Comparison of ENCODE assay signal across 35 cellular contexts in genomic region chr1:109819365-109819764, GRCh38. TPM values are rescaled to one million over a fixed set of nuclear protein-coding genes. Genes with fewer than 3 reads are reported as not detected.
A peak's percentile ranks its signal among the peaks of the same experiment; 100 is the strongest.
DNase-seq lines count a peak whose midpoint lies in the region; ATAC-seq and TF ChIP-seq lines count a peak whose summit lies in the region.
"Had no signal": no experiment of that assay in that cellular context is flagged by ENCODE, and none has a peak within 500 bp of the region (broad histone marks: within the 10 kb centered on the region; RNA-seq: fewer than 3 reads in every experiment).

No MANE protein-coding gene starts in this region.

- peaks cover 22 to 29% of the 10 kb centered on the region in 2 donors for H3K4me1 Mint-ChIP-seq in effector memory CD8-positive, alpha-beta T cell (ENCODE audit: low read depth in 2 of 2)
- peaks cover 8% of the 10 kb centered on the region for H3K4me1 Mint-ChIP-seq in progenitor cell of endocrine pancreas (ENCODE audit: low read depth)

- H3K4me3 ChIP-seq in BLaER1 treated with 17β-estradiol and CSF1 and Interleukin-3, amounts not matched to agents 10 nM and 100 nM: no peak overlapping the region
- H3K4me3 ChIP-seq in HL-60 (replicated peaks; ENCODE audit: insufficient read depth, low read length): no peak overlapping the region
- H3K4me3 ChIP-seq: hepatocyte, lower lobe of right lung, ovary, PC-9, testis had no signal

- H3K27ac ChIP-seq in BLaER1 treated with 17β-estradiol and CSF1 and Interleukin-3, amounts not matched to agents 10 nM and 100 nM: peak overlapping the region in 10 of 11 experiments; percentile 90 to 100 (median 98); a peak in 21 of 22 replicates
- peak overlapping the region; percentile 10 for H3K27ac ChIP-seq in HL-60 (replicated peaks)
- H3K27ac ChIP-seq: brain microvascular endothelial cell, epithelial cell of prostate, hepatocyte, ovary, PC-9 had no signal

- peak overlapping the region; percentile 76 to 93 (median 87) for H3K4me2 ChIP-seq in BLaER1 treated with 17β-estradiol and CSF1 and Interleukin-3, amounts not matched to agents 10 nM and 100 nM
- H3K4me2 ChIP-seq: hepatocyte, PC-9 had no signal

- H3K9ac ChIP-seq in BLaER1 treated with 17β-estradiol and CSF1 and Interleukin-3, amounts not matched to agents 10 nM and 100 nM: peak overlapping the region in 10 of 11 experiments; percentile 53 to 94 (median 86); a peak in 19 of 22 replicates

- H3K4me3 Mint-ChIP-seq in effector memory CD8-positive, alpha-beta T cell: no peak overlapping the region
- H3K4me3 Mint-ChIP-seq in progenitor cell of endocrine pancreas (ENCODE audit: low read depth): no peak overlapping the region
- H3K4me3 Mint-ChIP-seq: activated CD4-positive, alpha-beta memory T cell treated with anti-CD3 and anti-CD28 coated beads for 36 hours; activated naive CD4-positive, alpha-beta T cell treated with anti-CD3 and anti-CD28 coated beads, Interleukin-2, amount 50 U/mL, for 24 hours; natural killer cell had no signal

- H3K36me3 ChIP-seq in BLaER1 treated with 17β-estradiol and CSF1 and Interleukin-3, amounts not matched to agents 10 nM and 100 nM: no peaks in the 10 kb centered on the region
- H3K36me3 ChIP-seq: BE2C, brain microvascular endothelial cell, lower lobe of right lung, ovary had no signal

- peaks cover 74 to 100% (median 98%) of the 10 kb centered on the region in 10 experiments for H3K4me1 ChIP-seq in BLaER1 treated with 17β-estradiol and CSF1 and Interleukin-3, amounts not matched to agents 10 nM and 100 nM

- peaks cover 0 to 8% (median 0%) of the 10 kb centered on the region in 11 experiments; a peak in 6 of 22 replicates for H3K9me3 ChIP-seq in BLaER1 treated with 17β-estradiol and CSF1 and Interleukin-3, amounts not matched to agents 10 nM and 100 nM (replicated peaks in 1 of 11)
- H3K9me3 ChIP-seq: ovary, testis had no signal

- ATAC-seq in effector memory CD8-positive, alpha-beta T cell (replicated peaks): no peak
- ATAC-seq in GM18858 (IDR thresholded peaks at IDR 0.05; ENCODE audit: unreplicated experiment): no peak
- no peak for ATAC-seq in GM18517 (IDR thresholded peaks at IDR 0.05; ENCODE audit: unreplicated experiment)
- ATAC-seq: lower lobe of right lung; natural killer cell; SK-N-SH treated with all-trans-retinoic acid at 6 μM for 48 hours; stimulated activated naive CD8-positive, alpha-beta T cell treated with anti-CD3 and anti-CD28 coated beads, Interleukin-15, Interleukin-2, amounts not matched to agents 100 U/mL and 50 U/mL, for 24 hours had no signal

- H3K27me3 Mint-ChIP-seq in effector memory CD8-positive, alpha-beta T cell: peaks cover 0 to 8% of the 10 kb centered on the region in 2 donors
- H3K27me3 Mint-ChIP-seq in progenitor cell of endocrine pancreas: peaks cover 4% of the 10 kb centered on the region
- H3K27me3 Mint-ChIP-seq: activated CD4-positive, alpha-beta memory T cell treated with anti-CD3 and anti-CD28 coated beads for 36 hours; activated naive CD4-positive, alpha-beta T cell treated with anti-CD3 and anti-CD28 coated beads, Interleukin-2, amount 50 U/mL, for 24 hours had no signal

- peak overlapping the region; percentile 2 to 49 for H3K27ac Mint-ChIP-seq in effector memory CD8-positive, alpha-beta T cell
- peak overlapping the region; percentile 7 for H3K27ac Mint-ChIP-seq in progenitor cell of endocrine pancreas
- H3K27ac Mint-ChIP-seq: activated CD4-positive, alpha-beta memory T cell treated with anti-CD3 and anti-CD28 coated beads for 36 hours; activated naive CD4-positive, alpha-beta T cell treated with anti-CD3 and anti-CD28 coated beads, Interleukin-2, amount 50 U/mL, for 24 hours; natural killer cell had no signal

- no peak for TF ChIP-seq CTCF in HL-60 (IDR thresholded peaks at IDR 0.05; ENCODE audit: insufficient read depth, low read length)
- no peak for TF ChIP-seq CTCF in progenitor cell of endocrine pancreas (IDR thresholded peaks at IDR 0.05; ENCODE audit: unreplicated experiment)

- no peaks in the 10 kb centered on the region for H3K36me3 Mint-ChIP-seq in effector memory CD8-positive, alpha-beta T cell (ENCODE audit: insufficient read depth)
- peaks cover 2% of the 10 kb centered on the region for H3K36me3 Mint-ChIP-seq in progenitor cell of endocrine pancreas (ENCODE audit: insufficient read depth)
- H3K36me3 Mint-ChIP-seq: natural killer cell had no signal

- H3K27me3 ChIP-seq in BLaER1 treated with 17β-estradiol and CSF1 and Interleukin-3, amounts not matched to agents 10 nM and 100 nM: no peaks in the 10 kb centered on the region; a peak in 1 of 22 replicates
- H3K27me3 ChIP-seq in HL-60 (ENCODE audit: insufficient read depth, poor library complexity, severe bottlenecking): no peaks in the 10 kb centered on the region
- H3K27me3 ChIP-seq: BE2C, brain microvascular endothelial cell, hepatocyte, ovary, testis had no signal

- DNase-seq in HL-60 (ENCODE audit: low read depth in 1 of 2, low spot score in 1 of 2) (no peak), progenitor cell of endocrine pancreas (ENCODE audit: low spot score, unreplicated experiment) (no peak), DMS53 (lab: John Stamatoyannopoulos, UW) (no peak)
- no peak for DNase-seq in effector memory CD8-positive, alpha-beta T cell
- DNase-seq: activated CD4-positive, alpha-beta memory T cell treated with anti-CD3 and anti-CD28 coated beads for 36 hours; activated CD4-positive, alpha-beta T cell treated with anti-CD3 and anti-CD28 coated beads for 1 hour; BE2C; brain microvascular endothelial cell; DMS153; lower lobe of right lung; natural killer cell; NCI-H1436; NCI-H2081 treated with DMSO at 0.1 percent for 48 hours; NCI-H2227 treated with DMSO at 0.1 percent for 48 hours; NCI-H526; PC-9; retina; Right ventricle myocardium superior; small intestine; stimulated activated naive CD8-positive, alpha-beta T cell treated with anti-CD3 and anti-CD28 coated beads, Interleukin-15, Interleukin-2, amounts not matched to agents 100 U/mL and 50 U/mL, for 24 hours; testis had no signal

- no peaks in the 10 kb centered on the region for H4K20me1 ChIP-seq in BLaER1 treated with 17β-estradiol and CSF1 and Interleukin-3, amounts not matched to agents 10 nM and 100 nM

- H3K9me3 Mint-ChIP-seq in effector memory CD8-positive, alpha-beta T cell: no peaks in the 10 kb centered on the region
- H3K9me3 Mint-ChIP-seq in progenitor cell of endocrine pancreas (ENCODE audit: low read depth): peaks cover 4% of the 10 kb centered on the region
- H3K9me3 Mint-ChIP-seq: activated naive CD4-positive, alpha-beta T cell treated with anti-CD3 and anti-CD28 coated beads, Interleukin-2, amount 50 U/mL, for 24 hours had no signal

RNA-seq across cellular contexts. Expression of gene EPS8L3, which starts 55.6 kb away (rescaled TPM):
- total RNA-seq in progenitor cell of endocrine pancreas: 9.5 and 14.2 TPM in 2 replicates
- total RNA-seq: activated CD4-positive, alpha-beta memory T cell treated with anti-CD3 and anti-CD28 coated beads for 36 hours; chondrocyte; G401; H1; lower lobe of right lung; mononuclear cell; Right ventricle myocardium superior; T-helper 2 cell treated with Interferon-gamma antibody and Interleukin-4, amounts not matched to agents 100 ng/mL and 5 ng/mL, for 36 hours; urinary bladder had no signal
